ENCODE assay signal across 18 cellular contexts in genomic region chr7:50742401-50742800, GRCh38. TPM values are rescaled to one million over a fixed set of nuclear protein-coding genes. Genes with fewer than 3 reads are reported as not detected.
DNase-seq lines count a peak whose midpoint lies in the region; ATAC-seq and TF ChIP-seq lines count a peak whose summit lies in the region.
"Had no signal": no experiment of that assay in that cellular context is flagged by ENCODE, and none has a peak within 500 bp of the region (broad histone marks: within the 10 kb centered on the region; RNA-seq: fewer than 3 reads in every experiment).

No MANE protein-coding gene starts in this region.

- H3K4me1 ChIP-seq in BLaER1: peaks cover 84% of the 10 kb centered on the region
- peaks cover 64% of the 10 kb centered on the region for H3K4me1 ChIP-seq in body of pancreas
- H3K4me1 ChIP-seq in tibial nerve: peaks cover 0 to 8% (median 0%) of the 10 kb centered on the region in 4 donors

- TF ChIP-seq POLR2A in body of pancreas (IDR thresholded peaks at IDR 0.05) (no peak), tibial nerve (IDR thresholded peaks at IDR 0.05) (no peak)

- H3K9me3 ChIP-seq in BLaER1 (peaks cover 11% of the 10 kb centered on the region), body of pancreas (no peaks in the 10 kb centered on the region), tibial nerve (no peaks in the 10 kb centered on the region)

- no peaks in the 10 kb centered on the region for H3K27me3 ChIP-seq in BLaER1
- no peaks in the 10 kb centered on the region for H3K27me3 ChIP-seq in body of pancreas
- no peaks in the 10 kb centered on the region for H3K27me3 ChIP-seq in tibial nerve

- DNase-seq in NCI-H748 (lab: John Stamatoyannopoulos, UW; ENCODE audit: unreplicated experiment): peak; percentile 66
- DNase-seq in body of pancreas: no peak
- DNase-seq in epithelial cell of prostate (ENCODE audit: low read depth, low spot score): peak; percentile 37
- no peak for DNase-seq in cortex of kidney (lab: John Stamatoyannopoulos, UW)
- no peak for DNase-seq in tibial nerve (ENCODE audit: low spot score in 2 of 2)
- DNase-seq: 8988T; AML-193; C1 segment of cervical spinal cord; CD4-positive, alpha-beta memory T cell; COR-L47; DMS79 treated with DMSO at 0.1 percent for 48 hours; EL; HCEC 1CT; HFFc6 had no signal

- H3K4me2 ChIP-seq in BLaER1: peak overlapping the region; percentile 73

- no peak for TF ChIP-seq EP300 in tibial nerve (IDR thresholded peaks at IDR 0.05)

- no peak overlapping the region; the same call in 1 of the 2 replicates for H3K4me3 ChIP-seq in BLaER1
- no peak overlapping the region for H3K4me3 ChIP-seq in body of pancreas
- no peak overlapping the region for H3K4me3 ChIP-seq in tibial nerve

- H3K9ac ChIP-seq in BLaER1: peak overlapping the region; percentile 62; the same call in 1 of the 2 replicates

- WGBS in body of pancreas, 2 donors: 47 to 70% methylated on average over 4 of the region's 4 CpGs
- WGBS in tibial nerve, 2 donors: 86 to 88% methylated on average over 4 of the region's 4 CpGs

- peaks cover 15% of the 10 kb centered on the region; the same call in 1 of the 2 replicates for H4K20me1 ChIP-seq in BLaER1

- intact Hi-C loops in body of pancreas (cut with DNase I): no loop called here

- TF ChIP-seq CTCF in body of pancreas (IDR thresholded peaks at IDR 0.05) (no peak), tibial nerve (IDR thresholded peaks at IDR 0.05) (no peak)

- ATAC-seq in body of pancreas: peak; percentile 7
- no peak for ATAC-seq in esophagus mucosa
- no peak for ATAC-seq in GM19467 (IDR thresholded peaks at IDR 0.05; ENCODE audit: unreplicated experiment)

- H3K27ac ChIP-seq in BLaER1: peak overlapping the region; percentile 89; the same call in 1 of the 2 replicates
- peak overlapping the region in 1 of 4 donors; percentile 34 for H3K27ac ChIP-seq in body of pancreas
- no peak overlapping the region for H3K27ac ChIP-seq in epithelial cell of prostate
- H3K27ac ChIP-seq in tibial nerve: no peak overlapping the region
- H3K27ac ChIP-seq: HL-60 had no signal

- H3K36me3 ChIP-seq in BLaER1: peaks cover 9% of the 10 kb centered on the region
- H3K36me3 ChIP-seq in body of pancreas (replicated peaks in 1 of 2; ENCODE audit: insufficient read depth in 1 of 2, low read depth in 2 of 2): peaks cover 0 to 2% of the 10 kb centered on the region in 2 donors
- peaks cover 0 to 9% (median 0%) of the 10 kb centered on the region in 3 donors for H3K36me3 ChIP-seq in tibial nerve

RNA-seq across cellular contexts. Expression of gene GRB10, which starts 40.3 kb away (rescaled TPM):
- total RNA-seq in body of pancreas: 100 to 1,000 TPM; 130 to 229 TPM
- total RNA-seq in esophagus mucosa: 14.2 TPM
- total RNA-seq in tibial nerve: 10 to 100 TPM; 34.1 to 73.9 (median 56.0) TPM

Comparison
In these comparisons a context has a peak if more than half of its experiments do, and no peak if none do; other contexts are left out.
1. DNase-seq: peak in NCI-H748 (single experiment) and epithelial cell of prostate (single experiment); none in body of pancreas (0 of 4), cortex of kidney (single experiment) and tibial nerve (0 of 2).